Comparison of ENCODE assay signal across 1 cellular context in the genomic region with DNA sequence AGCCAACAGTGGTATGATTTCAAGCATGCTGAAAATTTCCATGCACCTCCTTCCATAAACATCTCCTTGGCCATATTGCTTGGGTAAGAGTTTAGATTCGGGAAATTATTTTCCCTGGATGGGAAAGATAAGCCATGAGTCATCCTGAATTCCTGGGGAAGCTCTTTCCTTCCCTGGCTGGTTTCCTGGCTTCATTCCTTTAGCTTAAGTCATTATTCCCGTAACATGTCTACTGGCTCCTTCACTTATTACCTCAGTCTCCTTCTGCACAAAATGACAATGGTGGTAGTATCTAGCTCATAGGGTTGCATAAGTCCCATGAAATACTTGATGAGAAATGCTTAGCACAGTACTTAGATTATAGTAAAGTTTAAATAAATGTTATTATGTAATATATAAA.
TF ChIP-seq lines count a peak whose summit lies in the region.

No MANE protein-coding gene starts in this region.

TF ChIP-seq in SK-N-SH, 30 proteins besides CTCF, POLR2A, EP300 and RAD21 (continued from another document):
- TF ChIP-seq, protein P1, sequence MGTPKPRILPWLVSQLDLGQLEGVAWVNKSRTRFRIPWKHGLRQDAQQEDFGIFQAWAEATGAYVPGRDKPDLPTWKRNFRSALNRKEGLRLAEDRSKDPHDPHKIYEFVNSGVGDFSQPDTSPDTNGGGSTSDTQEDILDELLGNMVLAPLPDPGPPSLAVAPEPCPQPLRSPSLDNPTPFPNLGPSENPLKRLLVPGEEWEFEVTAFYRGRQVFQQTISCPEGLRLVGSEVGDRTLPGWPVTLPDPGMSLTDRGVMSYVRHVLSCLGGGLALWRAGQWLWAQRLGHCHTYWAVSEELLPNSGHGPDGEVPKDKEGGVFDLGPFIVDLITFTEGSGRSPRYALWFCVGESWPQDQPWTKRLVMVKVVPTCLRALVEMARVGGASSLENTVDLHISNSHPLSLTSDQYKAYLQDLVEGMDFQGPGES (IDR thresholded peaks at IDR 0.05; ENCODE audit: low read depth, low read length), result no peak
- peak; percentile 62; the same call in 1 of the 2 replicates for TF ChIP-seq MEF2A (IDR thresholded peaks at IDR 0.05; ENCODE audit: borderline replicate concordance, low read depth)
- peak; percentile 98 for TF ChIP-seq FOSL2 (IDR thresholded peaks at IDR 0.05; ENCODE audit: borderline replicate concordance, low read depth)
- peak; percentile 80 for TF ChIP-seq RXRA (IDR thresholded peaks at IDR 0.05; ENCODE audit: borderline replicate concordance, low read depth)
- TF ChIP-seq, protein P2, sequence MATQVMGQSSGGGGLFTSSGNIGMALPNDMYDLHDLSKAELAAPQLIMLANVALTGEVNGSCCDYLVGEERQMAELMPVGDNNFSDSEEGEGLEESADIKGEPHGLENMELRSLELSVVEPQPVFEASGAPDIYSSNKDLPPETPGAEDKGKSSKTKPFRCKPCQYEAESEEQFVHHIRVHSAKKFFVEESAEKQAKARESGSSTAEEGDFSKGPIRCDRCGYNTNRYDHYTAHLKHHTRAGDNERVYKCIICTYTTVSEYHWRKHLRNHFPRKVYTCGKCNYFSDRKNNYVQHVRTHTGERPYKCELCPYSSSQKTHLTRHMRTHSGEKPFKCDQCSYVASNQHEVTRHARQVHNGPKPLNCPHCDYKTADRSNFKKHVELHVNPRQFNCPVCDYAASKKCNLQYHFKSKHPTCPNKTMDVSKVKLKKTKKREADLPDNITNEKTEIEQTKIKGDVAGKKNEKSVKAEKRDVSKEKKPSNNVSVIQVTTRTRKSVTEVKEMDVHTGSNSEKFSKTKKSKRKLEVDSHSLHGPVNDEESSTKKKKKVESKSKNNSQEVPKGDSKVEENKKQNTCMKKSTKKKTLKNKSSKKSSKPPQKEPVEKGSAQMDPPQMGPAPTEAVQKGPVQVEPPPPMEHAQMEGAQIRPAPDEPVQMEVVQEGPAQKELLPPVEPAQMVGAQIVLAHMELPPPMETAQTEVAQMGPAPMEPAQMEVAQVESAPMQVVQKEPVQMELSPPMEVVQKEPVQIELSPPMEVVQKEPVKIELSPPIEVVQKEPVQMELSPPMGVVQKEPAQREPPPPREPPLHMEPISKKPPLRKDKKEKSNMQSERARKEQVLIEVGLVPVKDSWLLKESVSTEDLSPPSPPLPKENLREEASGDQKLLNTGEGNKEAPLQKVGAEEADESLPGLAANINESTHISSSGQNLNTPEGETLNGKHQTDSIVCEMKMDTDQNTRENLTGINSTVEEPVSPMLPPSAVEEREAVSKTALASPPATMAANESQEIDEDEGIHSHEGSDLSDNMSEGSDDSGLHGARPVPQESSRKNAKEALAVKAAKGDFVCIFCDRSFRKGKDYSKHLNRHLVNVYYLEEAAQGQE (IDR thresholded peaks at IDR 0.05; ENCODE audit: low read depth, low read length), result peak; percentile 74
- TF ChIP-seq NRF1 (IDR thresholded peaks at IDR 0.05; ENCODE audit: low read depth, low read length), result no peak
- peak; percentile 91 for TF ChIP-seq TCF12 (IDR thresholded peaks at IDR 0.05)
